ENCODE assay signal across 10 cellular contexts in the genomic region with DNA sequence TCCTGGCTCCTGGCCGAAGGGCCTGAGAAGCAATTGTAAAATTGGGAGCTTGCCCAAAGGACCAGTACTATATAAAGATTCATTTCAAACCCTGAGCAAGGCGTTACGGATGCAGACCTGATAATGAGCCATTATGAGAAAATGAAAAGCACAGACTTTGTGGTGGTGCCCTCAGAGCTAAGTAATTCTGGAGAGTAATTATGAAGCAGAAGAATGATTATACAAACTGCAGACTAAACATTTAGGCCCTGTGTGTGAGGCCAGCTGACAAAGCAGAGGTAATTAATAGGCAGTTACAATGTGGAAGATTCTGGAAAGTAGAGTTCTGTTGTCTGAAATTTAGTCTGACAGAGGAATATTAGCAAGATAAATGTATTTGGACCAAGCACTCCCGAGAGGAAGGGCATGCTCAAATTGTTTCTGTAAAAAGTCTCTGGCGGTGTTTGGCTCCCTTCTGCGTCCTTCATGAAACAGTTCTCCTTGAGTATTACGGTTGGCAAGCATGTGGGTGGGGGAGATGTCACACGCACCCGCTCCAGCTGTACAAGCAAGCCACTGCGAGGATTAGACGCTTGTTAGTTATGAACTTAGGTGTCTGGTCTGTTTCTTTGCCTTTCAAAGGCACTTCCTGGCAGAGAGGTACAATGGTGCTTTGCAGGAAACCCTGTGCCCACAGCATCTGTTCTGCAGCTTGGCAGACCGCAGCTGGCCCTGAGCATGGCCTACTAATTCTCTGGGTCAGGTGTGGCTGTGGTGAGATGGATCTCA. TPM values are rescaled to one million over a fixed set of nuclear protein-coding genes. Genes with fewer than 3 reads are reported as not detected.
A peak's percentile ranks its signal among the peaks of the same experiment; 100 is the strongest.
DNase-seq lines count a peak whose midpoint lies in the region; ATAC-seq and TF ChIP-seq lines count a peak whose summit lies in the region.
"Had no signal": no experiment of that assay in that cellular context is flagged by ENCODE, and none has a peak within 500 bp of the region (broad histone marks: within the 10 kb centered on the region; RNA-seq: fewer than 3 reads in every experiment).

No MANE protein-coding gene starts in this region.

- no peaks in the 10 kb centered on the region for H3K27me3 Mint-ChIP-seq in activated naive CD8-positive, alpha-beta T cell treated with anti-CD3 and anti-CD28 coated beads, Interleukin-2, amount 10 ng/mL, durations not matched to agents 7 days and 5 days

- CTCF ChIA-PET in RWPE1 (lab: Yijun Ruan, JAX): no interaction called here

- peak; percentile 85 for ATAC-seq in activated naive CD8-positive, alpha-beta T cell treated with anti-CD3 and anti-CD28 coated beads, Interleukin-2, amount 10 ng/mL, durations not matched to agents 7 days and 5 days (ENCODE audit: low read depth)
- ATAC-seq: Panc1 had no signal

- H3K4me3 Mint-ChIP-seq in activated naive CD8-positive, alpha-beta T cell treated with anti-CD3 and anti-CD28 coated beads, Interleukin-2, amount 10 ng/mL, durations not matched to agents 7 days and 5 days: peak overlapping the region; percentile 73

- H3K4me3 ChIP-seq in rectal smooth muscle tissue (ENCODE audit: low read length): no peak overlapping the region
- H3K4me3 ChIP-seq: A549 had no signal

- H3K9me3 Mint-ChIP-seq in activated naive CD8-positive, alpha-beta T cell treated with anti-CD3 and anti-CD28 coated beads, Interleukin-2, amount 10 ng/mL, durations not matched to agents 7 days and 5 days: no peaks in the 10 kb centered on the region

- peaks cover 41% of the 10 kb centered on the region for H3K4me1 Mint-ChIP-seq in activated naive CD8-positive, alpha-beta T cell treated with anti-CD3 and anti-CD28 coated beads, Interleukin-2, amount 10 ng/mL, durations not matched to agents 7 days and 5 days

- no peak overlapping the region for H3K9ac ChIP-seq in rectal smooth muscle tissue (ENCODE audit: low read length)

- H3K36me3 ChIP-seq in rectal smooth muscle tissue (ENCODE audit: control insufficient read depth, insufficient read depth, low read length): no peaks in the 10 kb centered on the region

- H3K4me1 ChIP-seq in rectal smooth muscle tissue (ENCODE audit: control insufficient read depth, insufficient read depth, low read length): peaks cover 19% of the 10 kb centered on the region

- no peaks in the 10 kb centered on the region for H3K27me3 ChIP-seq in rectal smooth muscle tissue (ENCODE audit: control insufficient read depth, insufficient read depth, low read length)

- intact Hi-C loops in posterior vena cava (cut with DNase I): no loop called here

- H3K27ac Mint-ChIP-seq in activated naive CD8-positive, alpha-beta T cell treated with anti-CD3 and anti-CD28 coated beads, Interleukin-2, amount 10 ng/mL, durations not matched to agents 7 days and 5 days: peak overlapping the region; percentile 90

- H3K27ac ChIP-seq in RWPE1: peak overlapping the region; percentile 61
- H3K27ac ChIP-seq in rectal smooth muscle tissue (ENCODE audit: low read depth, low read length): peak overlapping the region; percentile 75
- H3K27ac ChIP-seq: A549 had no signal

- peak; percentile 8 for DNase-seq in NCI-H1105 treated with DMSO at 0.1 percent for 48 hours (lab: John Stamatoyannopoulos, UW)
- no peak for DNase-seq in NCI-H1105 (lab: John Stamatoyannopoulos, UW)
- no peak for DNase-seq in RWPE1 (ENCODE audit: low spot score)
- DNase-seq in activated naive CD8-positive, alpha-beta T cell treated with anti-CD3 and anti-CD28 coated beads, Interleukin-2, amount 10 ng/mL, durations not matched to agents 7 days and 5 days: peak; percentile 49
- no peak for DNase-seq in posterior vena cava (ENCODE audit: low spot score)
- no peak for DNase-seq in Kasumi-1 (lab: John Stamatoyannopoulos, UW)
- DNase-seq in HCEC 1CT: no peak

- peaks cover 3% of the 10 kb centered on the region for H3K36me3 Mint-ChIP-seq in activated naive CD8-positive, alpha-beta T cell treated with anti-CD3 and anti-CD28 coated beads, Interleukin-2, amount 10 ng/mL, durations not matched to agents 7 days and 5 days

- no peak for TF ChIP-seq CTCF in RWPE1 (conservative IDR thresholded peaks at IDR 0.05; ENCODE audit: low read depth)

- POLR2A ChIA-PET in RWPE1 (lab: Yijun Ruan, JAX; ENCODE audit: low non-redundant PET): no interaction called here
- POLR2A ChIA-PET in activated naive CD8-positive, alpha-beta T cell treated with anti-CD3 and anti-CD28 coated beads, Interleukin-2, amount 10 ng/mL, durations not matched to agents 7 days and 5 days (lab: Charles Lee): interaction anchor here (0.8 to 2.9 kb wide), 6 partner anchors 11 to 46 kb away, joined by 3 to 15 read pairs (median 6); partner anchors contain the start of gene CDC42EP3

RNA-seq across cellular contexts. Expression of gene CDC42EP3, which starts 45.5 kb away (rescaled TPM):
- 10 to 100 TPM; 39.5 to 40.1 TPM for total RNA-seq in activated naive CD8-positive, alpha-beta T cell treated with anti-CD3 and anti-CD28 coated beads, Interleukin-2, amount 10 ng/mL, durations not matched to agents 7 days and 5 days
- total RNA-seq in posterior vena cava: 10 to 100 TPM; 74.5 to 95.3 TPM

Comparison
In these comparisons a context has a peak if more than half of its experiments do, and no peak if none do; other contexts are left out.
1. DNase-seq: peak in NCI-H1105 treated with DMSO at 0.1 percent for 48 hours (single experiment) and activated naive CD8-positive, alpha-beta T cell treated with anti-CD3 and anti-CD28 coated beads, Interleukin-2, amount 10 ng/mL, durations not matched to agents 7 days and 5 days (single experiment); none in NCI-H1105 (single experiment), RWPE1 (single experiment), posterior vena cava (single experiment), Kasumi-1 (0 of 2) and HCEC 1CT (single experiment).